ENCODE assay signal across 9 cellular contexts in genomic region chr9:116456490-116457088, GRCh38.
"Had no signal": no experiment of that assay in that cellular context is flagged by ENCODE, and none has a peak within 500 bp of the region (broad histone marks: within the 10 kb centered on the region; RNA-seq: fewer than 3 reads in every experiment).

No MANE protein-coding gene starts in this region.

- H3K27ac ChIP-seq: HL-60 had no signal

- H3K27me3 Mint-ChIP-seq: IgD-negative memory B cell had no signal

- FAIRE-seq: H1, H54 had no signal

- H2AFZ ChIP-seq: GM23338 had no signal

- H3K4me1 Mint-ChIP-seq: IgD-negative memory B cell had no signal

- H3K27ac Mint-ChIP-seq: GM23338, H9, HFFc6, IgD-negative memory B cell had no signal

- H3K4me3 Mint-ChIP-seq: GM23338, H9, HFFc6, IgD-negative memory B cell had no signal

- DNase-seq: H9, HCEC 1CT, HFFc6, KG1 had no signal

- ATAC-seq: GM23338 had no signal

- H3K4me3 ChIP-seq: GM23338 had no signal

- H3K4me2 ChIP-seq: GM23338 had no signal
